Comparison of ENCODE assay signal across 22 cellular contexts in the genomic region with DNA sequence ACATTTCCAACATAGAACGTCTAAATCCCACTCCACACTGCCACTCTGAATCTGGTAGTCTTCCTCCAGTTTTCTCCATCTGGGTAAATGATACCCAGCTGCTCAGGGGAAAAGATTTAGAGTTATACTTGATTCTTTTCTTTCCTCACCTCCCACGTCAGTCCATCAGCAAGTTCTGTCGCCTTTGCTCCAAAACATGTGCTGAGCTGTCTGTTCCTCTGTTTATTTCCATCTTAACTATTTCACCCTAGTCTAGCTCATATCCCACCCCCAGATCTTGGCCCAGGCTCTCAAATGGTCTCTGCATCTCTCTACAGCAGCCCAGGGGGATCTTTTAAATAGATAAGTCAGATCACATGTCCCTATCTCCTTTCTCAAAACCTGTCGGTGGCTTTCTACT.
"Had no signal": no experiment of that assay in that cellular context is flagged by ENCODE, and none has a peak within 500 bp of the region (broad histone marks: within the 10 kb centered on the region; RNA-seq: fewer than 3 reads in every experiment).

No MANE protein-coding gene starts in this region.

- H3K27me3 ChIP-seq: ascending aorta, brain microvascular endothelial cell, left lung, pancreas, tibial nerve had no signal

- H3K4me3 ChIP-seq: ascending aorta, left lung, lung, pancreas, tibial nerve had no signal

- H3K4me3 Mint-ChIP-seq: activated CD4-positive, alpha-beta T cell treated with anti-CD3 and anti-CD28 coated beads, Interleukin-2, amount 10 ng/mL, durations not matched to agents 24 days and 14 days; activated CD8-positive, alpha-beta T cell treated with anti-CD3 and anti-CD28 coated beads, Interleukin-2, amount 10 ng/mL, durations not matched to agents 7 days and 5 days; activated naive CD4-positive, alpha-beta T cell treated with anti-CD3 and anti-CD28 coated beads, Interleukin-2, amount 10 ng/mL, durations not matched to agents 7 days and 5 days; activated naive CD8-positive, alpha-beta T cell treated with anti-CD3 and anti-CD28 coated beads, Interleukin-2, amount 10 ng/mL, durations not matched to agents 7 days and 5 days; activated T-helper 1 cell treated with anti-CD3 and anti-CD28 coated beads, Interleukin-12 subunit alpha, Interleukin-12 subunit beta, Interleukin-2, Interleukin-4 antibody, amounts not matched to agents 30 ng/mL and 10 ng/mL and 1 ng/mL, durations not matched to agents 14 hours and 24 hours and 36 hours; endodermal cell; immature natural killer cell; T-cell had no signal

- DNase-seq: activated CD4-positive, alpha-beta T cell treated with anti-CD3 and anti-CD28 coated beads, Interleukin-2, amount 10 ng/mL, durations not matched to agents 24 days and 14 days; activated CD8-positive, alpha-beta T cell treated with anti-CD3 and anti-CD28 coated beads, Interleukin-2, amount 10 ng/mL, durations not matched to agents 7 days and 5 days; activated effector memory CD4-positive, alpha-beta T cell treated with anti-CD3 and anti-CD28 coated beads, Interleukin-2, amount 50 U/mL, for 16 hours; activated naive CD4-positive, alpha-beta T cell treated with anti-CD3 and anti-CD28 coated beads, Interleukin-2, amount 10 ng/mL, durations not matched to agents 7 days and 5 days; activated naive CD8-positive, alpha-beta T cell treated with anti-CD3 and anti-CD28 coated beads, Interleukin-2, amount 10 ng/mL, durations not matched to agents 7 days and 5 days; brain microvascular endothelial cell; cortex of kidney; foreskin fibroblast; head of caudate nucleus; hypothalamus; immature natural killer cell; left lung; pancreas; right cardiac atrium; stimulated activated naive CD4-positive, alpha-beta T cell; T-cell had no signal

- H3K9me3 Mint-ChIP-seq: activated CD4-positive, alpha-beta T cell treated with anti-CD3 and anti-CD28 coated beads, Interleukin-2, amount 10 ng/mL, durations not matched to agents 24 days and 14 days; activated naive CD4-positive, alpha-beta T cell treated with anti-CD3 and anti-CD28 coated beads, Interleukin-2, amount 10 ng/mL, durations not matched to agents 7 days and 5 days; activated naive CD8-positive, alpha-beta T cell treated with anti-CD3 and anti-CD28 coated beads, Interleukin-2, amount 10 ng/mL, durations not matched to agents 7 days and 5 days; activated T-helper 1 cell treated with anti-CD3 and anti-CD28 coated beads, Interleukin-12 subunit alpha, Interleukin-12 subunit beta, Interleukin-2, Interleukin-4 antibody, amounts not matched to agents 30 ng/mL and 10 ng/mL and 1 ng/mL, durations not matched to agents 14 hours and 24 hours and 36 hours; endodermal cell; immature natural killer cell; T-cell had no signal

- FAIRE-seq: pancreas had no signal

- ATAC-seq: activated CD8-positive, alpha-beta T cell treated with anti-CD3 and anti-CD28 coated beads, Interleukin-2, amount 10 ng/mL, durations not matched to agents 7 days and 5 days; esophagus mucosa; left lung; pancreas; right cardiac atrium; T-cell had no signal

- H3K27ac Mint-ChIP-seq: activated CD4-positive, alpha-beta T cell treated with anti-CD3 and anti-CD28 coated beads, Interleukin-2, amount 10 ng/mL, durations not matched to agents 24 days and 14 days; activated CD8-positive, alpha-beta T cell treated with anti-CD3 and anti-CD28 coated beads, Interleukin-2, amount 10 ng/mL, durations not matched to agents 7 days and 5 days; activated naive CD8-positive, alpha-beta T cell treated with anti-CD3 and anti-CD28 coated beads, Interleukin-2, amount 10 ng/mL, durations not matched to agents 7 days and 5 days; activated T-helper 1 cell treated with anti-CD3 and anti-CD28 coated beads, Interleukin-12 subunit alpha, Interleukin-12 subunit beta, Interleukin-2, Interleukin-4 antibody, amounts not matched to agents 30 ng/mL and 10 ng/mL and 1 ng/mL, durations not matched to agents 14 hours and 24 hours and 36 hours; endodermal cell; T-cell had no signal

- H3K27me3 Mint-ChIP-seq: activated CD4-positive, alpha-beta T cell treated with anti-CD3 and anti-CD28 coated beads, Interleukin-2, amount 10 ng/mL, durations not matched to agents 24 days and 14 days; activated naive CD4-positive, alpha-beta T cell treated with anti-CD3 and anti-CD28 coated beads, Interleukin-2, amount 10 ng/mL, durations not matched to agents 7 days and 5 days; activated naive CD8-positive, alpha-beta T cell treated with anti-CD3 and anti-CD28 coated beads, Interleukin-2, amount 10 ng/mL, durations not matched to agents 7 days and 5 days; T-cell had no signal

- H3K27ac ChIP-seq: brain microvascular endothelial cell, left lung had no signal

- H3K9me3 ChIP-seq: ascending aorta, left lung, pancreas, tibial nerve had no signal
